In genomic region chr5:180908400-180908799, GRCh38 we compare ENCODE assay signal across 24 cellular contexts. TPM values are rescaled to one million over a fixed set of nuclear protein-coding genes. Genes with fewer than 3 reads are reported as not detected.
"Had no signal": no experiment of that assay in that cellular context is flagged by ENCODE, and none has a peak within 500 bp of the region (broad histone marks: within the 10 kb centered on the region; RNA-seq: fewer than 3 reads in every experiment).

No MANE protein-coding gene starts in this region.

- H3K27me3 ChIP-seq: thyroid gland had no signal

- H3K27ac ChIP-seq: dorsolateral prefrontal cortex, esophagus muscularis mucosa, thyroid gland had no signal

- H3K9ac ChIP-seq: parathyroid adenoma had no signal

- H3K9me3 Mint-ChIP-seq: activated CD4-positive, alpha-beta memory T cell treated with anti-CD3 and anti-CD28 coated beads for 36 hours; activated naive CD8-positive, alpha-beta T cell treated with anti-CD3 and anti-CD28 coated beads for 36 hours; effector memory CD8-positive, alpha-beta T cell had no signal

- H3K36me3 ChIP-seq: esophagus muscularis mucosa, thyroid gland had no signal

- H3K27ac Mint-ChIP-seq: activated CD4-positive, alpha-beta memory T cell treated with anti-CD3 and anti-CD28 coated beads for 36 hours; activated naive CD8-positive, alpha-beta T cell treated with anti-CD3 and anti-CD28 coated beads for 36 hours; effector memory CD8-positive, alpha-beta T cell; naive B cell; T-helper 17 cell had no signal

- H3K4me1 Mint-ChIP-seq: naive B cell, T-helper 17 cell had no signal

- H3K9me3 ChIP-seq: esophagus muscularis mucosa, thyroid gland had no signal

- H3K4me3 Mint-ChIP-seq: activated CD4-positive, alpha-beta memory T cell treated with anti-CD3 and anti-CD28 coated beads for 36 hours; activated naive CD8-positive, alpha-beta T cell treated with anti-CD3 and anti-CD28 coated beads for 36 hours; effector memory CD8-positive, alpha-beta T cell; naive B cell; T-helper 17 cell had no signal

- H3K36me3 Mint-ChIP-seq: activated CD4-positive, alpha-beta memory T cell treated with anti-CD3 and anti-CD28 coated beads for 36 hours; activated naive CD8-positive, alpha-beta T cell treated with anti-CD3 and anti-CD28 coated beads for 36 hours; naive B cell had no signal

- ATAC-seq: effector memory CD8-positive, alpha-beta T cell; left colon; right cardiac atrium; T-helper 17 cell had no signal

- H3K4me1 ChIP-seq: parathyroid adenoma, thyroid gland had no signal

- DNase-seq: activated naive CD4-positive, alpha-beta T cell treated with Interleukin-2 at 50 U/mL for 16 hours; activated T-cell treated with anti-CD3 and anti-CD28 coated beads, Interleukin-2, amount 50 U/mL, for 48 hours; central memory CD4-positive, alpha-beta T cell; dorsolateral prefrontal cortex; effector memory CD8-positive, alpha-beta T cell; glutamatergic neuron; hypothalamus; left colon; naive B cell; right cardiac atrium; stimulated activated CD4-positive, alpha-beta T cell treated with anti-CD3 and anti-CD28 coated beads, Interleukin-4, amount 100 ng/mL, for 4 hours; stimulated activated naive CD8-positive, alpha-beta T cell treated with anti-CD3 and anti-CD28 coated beads, Interleukin-15, Interleukin-2, amounts not matched to agents 100 U/mL and 50 U/mL, for 24 hours; substantia nigra; T-helper 17 cell; thyroid gland had no signal

- H3K4me3 ChIP-seq: dorsolateral prefrontal cortex, esophagus muscularis mucosa, thyroid gland had no signal

RNA-seq across cellular contexts. Expression of gene BTNL8, which starts 9.4 kb away (rescaled TPM):
- total RNA-seq: activated CD4-positive, alpha-beta memory T cell treated with anti-CD3 and anti-CD28 coated beads for 36 hours; astrocyte; frontal cortex; pulmonary artery endothelial cell; T-helper 17 cell; urinary bladder had no signal
- polyA plus RNA-seq: keratinocyte had no signal
